In the genomic region with DNA sequence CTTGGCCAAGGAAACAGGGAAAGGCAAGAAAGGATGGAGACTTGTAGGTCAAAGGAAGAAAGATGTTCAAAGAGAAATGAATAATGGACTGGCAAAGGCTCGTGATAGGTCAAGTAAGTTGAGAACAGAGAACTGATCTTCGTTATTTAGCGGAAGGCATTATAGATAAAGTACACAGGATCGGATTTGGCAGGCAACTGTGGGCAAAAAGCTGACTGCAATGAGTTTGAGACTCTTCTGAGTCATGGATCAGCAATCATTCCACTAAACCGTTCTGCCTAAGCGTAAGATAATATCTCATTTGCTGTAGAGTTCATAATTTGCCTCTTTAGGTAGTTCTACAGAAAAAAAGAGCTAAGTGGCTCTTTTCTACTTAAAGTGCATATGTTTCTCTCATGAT, we compare ENCODE assay signal across 2 cellular contexts.
TF ChIP-seq lines count a peak whose summit lies in the region.

No MANE protein-coding gene starts in this region.

TF ChIP-seq in SK-N-SH, 30 proteins besides CTCF, POLR2A, EP300 and RAD21:
- peak; percentile 46; the same call in 1 of the 2 replicates for TF ChIP-seq FOSL2 (IDR thresholded peaks at IDR 0.05; ENCODE audit: borderline replicate concordance, low read depth)
- 0 out of 2 replicates have a peak, but pooled peaks have one; percentile 19 for TF ChIP-seq TEAD4 (IDR thresholded peaks at IDR 0.05; ENCODE audit: borderline replicate concordance, insufficient read depth)
- peak; percentile 44 for TF ChIP-seq TCF12 (IDR thresholded peaks at IDR 0.05)
- peak; percentile 52; the same call in 1 of the 2 replicates for TF ChIP-seq PBX3 (IDR thresholded peaks at IDR 0.05)
- no peak for TF ChIP-seq EZH2phosphoT487 (IDR thresholded peaks at IDR 0.05; ENCODE audit: borderline replicate concordance, low read depth)
- peak; percentile 48 for TF ChIP-seq JUND (IDR thresholded peaks at IDR 0.05)
- no peak for TF ChIP-seq GATA2 (CRISPR knock-in tag; IDR thresholded peaks at IDR 0.05)

TF ChIP-seq in H1, 55 proteins besides CTCF, POLR2A, EP300 and RAD21:
- TF ChIP-seq RFX5 (IDR thresholded peaks at IDR 0.05; ENCODE audit: borderline replicate concordance, low read depth, low read length): no peak
- TF ChIP-seq CTBP2 (IDR thresholded peaks at IDR 0.05; ENCODE audit: borderline replicate concordance, insufficient read depth, insufficient read length, low read length): no peak
- TF ChIP-seq POLR2AphosphoS5 (IDR thresholded peaks at IDR 0.05; ENCODE audit: low read depth, low read length): no peak
- TF ChIP-seq EZH2 (IDR thresholded peaks at IDR 0.05; ENCODE audit: low read depth, low read length, severe bottlenecking): no peak
- no peak for TF ChIP-seq CHD2 (IDR thresholded peaks at IDR 0.05; ENCODE audit: low read length)
- TF ChIP-seq, protein P1, sequence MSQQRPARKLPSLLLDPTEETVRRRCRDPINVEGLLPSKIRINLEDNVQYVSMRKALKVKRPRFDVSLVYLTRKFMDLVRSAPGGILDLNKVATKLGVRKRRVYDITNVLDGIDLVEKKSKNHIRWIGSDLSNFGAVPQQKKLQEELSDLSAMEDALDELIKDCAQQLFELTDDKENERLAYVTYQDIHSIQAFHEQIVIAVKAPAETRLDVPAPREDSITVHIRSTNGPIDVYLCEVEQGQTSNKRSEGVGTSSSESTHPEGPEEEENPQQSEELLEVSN (IDR thresholded peaks at IDR 0.05): no peak
- no peak for TF ChIP-seq CHD1 (IDR thresholded peaks at IDR 0.05; ENCODE audit: low read depth, low read length)
- no peak for TF ChIP-seq SP4 (IDR thresholded peaks at IDR 0.05; ENCODE audit: low read length)
- no peak for TF ChIP-seq FOSL1 (IDR thresholded peaks at IDR 0.05; ENCODE audit: insufficient read depth, low read depth, low read length)
- TF ChIP-seq ATF3 (IDR thresholded peaks at IDR 0.05; ENCODE audit: insufficient read depth, low read depth, low read length): no peak
- no peak for TF ChIP-seq SUZ12 (IDR thresholded peaks at IDR 0.05; ENCODE audit: low read length)
- TF ChIP-seq ATF2 (IDR thresholded peaks at IDR 0.05; ENCODE audit: low read length): no peak
- no peak for TF ChIP-seq ZNF274 (IDR thresholded peaks at IDR 0.05; ENCODE audit: borderline replicate concordance, extremely low read depth, low read length)
- TF ChIP-seq SP2 (IDR thresholded peaks at IDR 0.05; ENCODE audit: low read length): no peak
- no peak for TF ChIP-seq SP1 (IDR thresholded peaks at IDR 0.05; ENCODE audit: low read depth, low read length)
- no peak for TF ChIP-seq HDAC6 (IDR thresholded peaks at IDR 0.05; ENCODE audit: low read depth, low read length)
